26 cellular contexts compared by ENCODE assay signal in the genomic region with DNA sequence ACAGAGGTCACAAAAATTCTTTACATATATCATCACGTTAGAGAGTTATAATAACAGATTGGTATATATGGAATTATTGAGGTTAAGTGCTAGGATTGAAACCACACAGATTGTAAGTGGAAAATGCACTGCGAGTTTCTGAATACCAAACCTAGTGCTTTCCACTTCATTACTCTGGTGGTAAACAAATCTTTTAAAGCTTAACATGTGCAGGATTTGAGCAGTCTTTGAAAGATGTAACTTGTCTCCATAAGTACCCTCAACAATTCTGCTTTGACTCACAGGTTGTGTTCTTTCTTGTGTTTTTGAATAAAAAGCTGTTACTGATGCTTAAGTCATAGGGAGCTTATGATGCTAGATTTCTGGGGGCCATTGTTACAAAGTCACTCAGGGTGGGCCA.
"Had no signal": no experiment of that assay in that cellular context is flagged by ENCODE, and none has a peak within 500 bp of the region (broad histone marks: within the 10 kb centered on the region; RNA-seq: fewer than 3 reads in every experiment).

No MANE protein-coding gene starts in this region.

- H3K27me3 ChIP-seq: neural progenitor cell, neutrophil, stomach, testis, thyroid gland, transverse colon, upper lobe of left lung, vagina had no signal

- H3K9me3 ChIP-seq: left ventricle myocardium inferior, neutrophil, psoas muscle, stomach, testis, thyroid gland, transverse colon, upper lobe of left lung, vagina had no signal

- ATAC-seq: naive thymus-derived CD8-positive, alpha-beta T cell; psoas muscle; right cardiac atrium; sciatic nerve; stimulated activated naive B cell treated with anti-CD40 and anti-IgM and Interleukin-4, amounts not matched to agents 10 μg/mL and 1 μg/mL and 100 μg/mL, for 72 hours; stimulated activated naive CD8-positive, alpha-beta T cell treated with anti-CD3 and anti-CD28 coated beads, Interleukin-15, Interleukin-2, amounts not matched to agents 100 U/mL and 50 U/mL, for 24 hours had no signal

- DNase-seq: hypothalamus; immature natural killer cell; islet precursor cell; left ventricle myocardium inferior; midbrain; naive thymus-derived CD8-positive, alpha-beta T cell; occipital lobe; psoas muscle; right cardiac atrium; stimulated activated CD4-positive, alpha-beta T cell treated with anti-CD3 and anti-CD28 coated beads, Interleukin-12 subunit alpha, Interleukin-12 subunit beta, amount 100 ng/mL, for 4 hours; stimulated activated CD4-positive, alpha-beta T cell treated with anti-CD3 and anti-CD28 coated beads, Interleukin-15, amount 100 ng/mL, for 24 hours; stimulated activated CD4-positive, alpha-beta T cell treated with anti-CD3 and anti-CD28 coated beads, Interleukin-2, amount 100 ng/mL, for 24 hours; stimulated activated CD4-positive, alpha-beta T cell treated with anti-CD3 and anti-CD28 coated beads, Interleukin-4, amount 100 ng/mL, for 1 hour; stimulated activated naive B cell treated with anti-CD40 and anti-IgM and Interleukin-4, amounts not matched to agents 10 μg/mL and 1 μg/mL and 100 μg/mL, for 72 hours; stimulated activated naive CD8-positive, alpha-beta T cell treated with anti-CD3 and anti-CD28 coated beads, Interleukin-15, Interleukin-2, amounts not matched to agents 100 U/mL and 50 U/mL, for 24 hours; stomach; testis; thyroid gland; transverse colon; upper lobe of left lung had no signal

- H3K4me3 ChIP-seq: left ventricle myocardium inferior, lung, neural progenitor cell, psoas muscle, skin epidermis, stomach, testis, thyroid gland, transverse colon, upper lobe of left lung, vagina had no signal

- H3K36me3 ChIP-seq: left ventricle myocardium inferior, neural progenitor cell, neutrophil, stomach, thyroid gland, transverse colon, upper lobe of left lung, vagina had no signal
